In genomic region chr12:4586500-4586899, GRCh38 we compare ENCODE assay signal across 1 cellular context.
TF ChIP-seq lines count a peak whose summit lies in the region.

No MANE protein-coding gene starts in this region.

TF ChIP-seq in H1, 55 proteins besides CTCF, POLR2A, EP300 and RAD21:
- no peak for TF ChIP-seq SAP30 (IDR thresholded peaks at IDR 0.05; ENCODE audit: insufficient read depth, insufficient replicate concordance, low read length)
- TF ChIP-seq, protein P1, sequence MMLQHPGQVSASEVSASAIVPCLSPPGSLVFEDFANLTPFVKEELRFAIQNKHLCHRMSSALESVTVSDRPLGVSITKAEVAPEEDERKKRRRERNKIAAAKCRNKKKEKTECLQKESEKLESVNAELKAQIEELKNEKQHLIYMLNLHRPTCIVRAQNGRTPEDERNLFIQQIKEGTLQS (IDR thresholded peaks at IDR 0.05; ENCODE audit: insufficient read depth, low read depth, low read length) = no peak
- no peak for TF ChIP-seq POU5F1 (IDR thresholded peaks at IDR 0.05; ENCODE audit: low read depth, low read length)
- no peak for TF ChIP-seq PHF8 (conservative IDR thresholded peaks at IDR 0.05; ENCODE audit: low read depth, low read length)
- TF ChIP-seq CHD7 (IDR thresholded peaks at IDR 0.05; ENCODE audit: insufficient replicate concordance, low read length) = no peak
- no peak for TF ChIP-seq TBP (IDR thresholded peaks at IDR 0.05; ENCODE audit: low read depth, low read length)
- no peak for TF ChIP-seq SIRT6 (IDR thresholded peaks at IDR 0.05; ENCODE audit: low read length)
- TF ChIP-seq SP4 (IDR thresholded peaks at IDR 0.05; ENCODE audit: low read length) = no peak
- TF ChIP-seq YY1 (IDR thresholded peaks at IDR 0.05; ENCODE audit: low read depth, low read length) = no peak
- no peak for TF ChIP-seq KDM5A (IDR thresholded peaks at IDR 0.05; ENCODE audit: low read length)
- no peak for TF ChIP-seq ATF2 (IDR thresholded peaks at IDR 0.05; ENCODE audit: low read length)
- TF ChIP-seq RNF2 (IDR thresholded peaks at IDR 0.05; ENCODE audit: borderline replicate concordance, low read depth, low read length, missing control alignments, poor library complexity, severe bottlenecking) = no peak
- TF ChIP-seq, protein P2, sequence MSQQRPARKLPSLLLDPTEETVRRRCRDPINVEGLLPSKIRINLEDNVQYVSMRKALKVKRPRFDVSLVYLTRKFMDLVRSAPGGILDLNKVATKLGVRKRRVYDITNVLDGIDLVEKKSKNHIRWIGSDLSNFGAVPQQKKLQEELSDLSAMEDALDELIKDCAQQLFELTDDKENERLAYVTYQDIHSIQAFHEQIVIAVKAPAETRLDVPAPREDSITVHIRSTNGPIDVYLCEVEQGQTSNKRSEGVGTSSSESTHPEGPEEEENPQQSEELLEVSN (IDR thresholded peaks at IDR 0.05) = no peak
- no peak for TF ChIP-seq SIN3A (conservative IDR thresholded peaks at IDR 0.05 in 1 of 2, IDR thresholded peaks at IDR 0.05 in 1 of 2; ENCODE audit: low read depth in 1 of 2, low read length in 2 of 2)
- TF ChIP-seq MAFK (IDR thresholded peaks at IDR 0.05; ENCODE audit: low read depth, low read length) = no peak
- TF ChIP-seq JUND (IDR thresholded peaks at IDR 0.05; ENCODE audit: low read length) = no peak
- TF ChIP-seq CREB1 (IDR thresholded peaks at IDR 0.05) = no peak
- no peak for TF ChIP-seq TAF7 (optimal IDR thresholded peaks at IDR 0.05; ENCODE audit: borderline replicate concordance, low read depth, low read length)
